Comparison of ENCODE assay signal across 1 cellular context in genomic region chr5:79535477-79536192, GRCh38.
TF ChIP-seq lines count a peak whose summit lies in the region.

No MANE protein-coding gene starts in this region.

TF ChIP-seq in K562, 482 proteins besides CTCF, POLR2A, EP300 and RAD21 (continued from another document):
- TF ChIP-seq ZNF592 (IDR thresholded peaks at IDR 0.05) (no peak), ZNF584 (CRISPR knock-in tag; IDR thresholded peaks at IDR 0.05; ENCODE audit: low read depth) (no peak), AFF4 (CRISPR knock-in tag; IDR thresholded peaks at IDR 0.05) (no peak), ZNF12 (CRISPR knock-in tag; IDR thresholded peaks at IDR 0.05) (no peak), TCFL5 (CRISPR knock-in tag; conservative IDR thresholded peaks at IDR 0.05) (no peak), CBX5 (IDR thresholded peaks at IDR 0.05; ENCODE audit: borderline replicate concordance, low read depth) (no peak), ZBTB2 (IDR thresholded peaks at IDR 0.05) (no peak), CC2D1A (IDR thresholded peaks at IDR 0.05) (no peak), FIP1L1 (IDR thresholded peaks at IDR 0.05; ENCODE audit: low read depth, low read length, poor library complexity, severe bottlenecking) (no peak), BDP1 (IDR thresholded peaks at IDR 0.05; ENCODE audit: insufficient read depth, insufficient read length) (no peak), HES1 (IDR thresholded peaks at IDR 0.05; ENCODE audit: low read depth) (no peak), ZNF583 (CRISPR knock-in tag; IDR thresholded peaks at IDR 0.05) (no peak), NELFE (IDR thresholded peaks at IDR 0.05; ENCODE audit: insufficient read depth, insufficient read length) (no peak)
